8 cellular contexts compared by ENCODE assay signal in genomic region chr10:54800677-54801480, GRCh38. TPM values are rescaled to one million over a fixed set of nuclear protein-coding genes. Genes with fewer than 3 reads are reported as not detected.
DNase-seq lines count a peak whose midpoint lies in the region; ATAC-seq, FAIRE-seq and TF ChIP-seq lines count a peak whose summit lies in the region.

PCDH15 (minus strand) TSS chr10:54801231; CDS start chr10:54664262, 136,969 bp downstream.

- no peak for TF ChIP-seq POLR2A in erythroblast (IDR thresholded peaks at IDR 0.05; ENCODE audit: low read length)

- 2 to 4% methylated on average over 11 of the region's 11 CpGs for WGBS in GM23248 (ENCODE audit: low coverage in 1 of 2, low lambda C conversion rate in 2 of 2, missing lambda C conversion rate in 2 of 2), 2 experiments
- WGBS in pancreas, 2 donors, result 10% methylated on average over 11 of the region's 11 CpGs

- DNase-seq in GM23248 (peak; percentile 18), NCI-H69 (lab: John Stamatoyannopoulos, UW) (peak; percentile 94), erythroblast (lab: John Stamatoyannopoulos, UW) (peak; percentile 1), pancreas (peak in 2 of 6 donors; percentile 4 to 14), NCI-H2029 treated with DMSO at 0.1 percent for 48 hours (lab: John Stamatoyannopoulos, UW) (no peak)
- no peak for DNase-seq in effector CD4-positive, alpha-beta T cell

- no peak for FAIRE-seq in pancreas (lab: Jason Lieb, UNC)

- no peaks in the 10 kb centered on the region for H4K20me1 ChIP-seq in GM23248 (ENCODE audit: insufficient read depth)

- H3K9me3 ChIP-seq in GM23248 (ENCODE audit: low read depth), result no peaks in the 10 kb centered on the region
- no peaks in the 10 kb centered on the region for H3K9me3 ChIP-seq in pancreas

- no peak within 1 kb of the TSS for H2AFZ ChIP-seq in GM23248

- H3K79me2 ChIP-seq in GM23248 (ENCODE audit: insufficient read depth), result no peaks in the 10 kb centered on the region

- H3K27me3 ChIP-seq in GM23248 (replicated peaks; ENCODE audit: insufficient read depth) (no peaks in the 10 kb centered on the region), pancreas (no peaks in the 10 kb centered on the region)

- in situ Hi-C loops in GM23248 (cut with MboI), result no loop called here

- H3K4me3 ChIP-seq in GM23248 (no peak within 1 kb of the TSS), pancreas (no peak within 1 kb of the TSS)

- H3K36me3 ChIP-seq in GM23248 (ENCODE audit: low read depth) (no peaks in the 10 kb centered on the region), pancreas (no peaks in the 10 kb centered on the region)

- intact Hi-C loops in pancreas (cut with DNase I), result no loop called here

- no peaks in the 10 kb centered on the region for H3K9me2 ChIP-seq in GM23248 (ENCODE audit: insufficient read depth)

- H3F3A ChIP-seq in GM23248 (ENCODE audit: insufficient read depth), result no peaks in the 10 kb centered on the region

- ATAC-seq in pancreas (peak; percentile 38 to 81 (median 78)), HG02852 (IDR thresholded peaks at IDR 0.05; ENCODE audit: unreplicated experiment) (no peak), HG03159 (IDR thresholded peaks at IDR 0.05; ENCODE audit: unreplicated experiment) (no peak)

- peak in 1 of 4 donors; percentile 19 for TF ChIP-seq CTCF in pancreas (IDR thresholded peaks at IDR 0.05)

- no peak within 1 kb of the TSS for H3K9ac ChIP-seq in GM23248

- H3K27ac ChIP-seq in GM23248 (no peak within 1 kb of the TSS), pancreas (no peak within 1 kb of the TSS)

- no peak within 1 kb of the TSS for H3K4me2 ChIP-seq in GM23248 (ENCODE audit: unreplicated experiment)

- 0 out of 2 replicates have a peak, but pooled peaks cover 5% of the 10 kb centered on the region for H3K4me1 ChIP-seq in GM23248 (ENCODE audit: insufficient read depth)
- H3K4me1 ChIP-seq in pancreas, result no peaks in the 10 kb centered on the region

RNA-seq across cellular contexts. Expression of gene PCDH15, which starts in this region (rescaled TPM):
- total RNA-seq in GM23248 (2014; rRNA removed; shearing (Covaris generic)), result not detected in 2 replicates
- polyA plus RNA-seq in GM23248 (2016; fragmentation: Nextera tagmentation; extraction: Ambion mirVana) (not detected in 2 replicates), pancreas (under 1 TPM in 1 of 2 donors, not detected in 1; 0.31 TPM)
- total RNA-seq in pancreas, result not detected

Comparison
In these comparisons a context has a peak if more than half of its experiments do, and no peak if none do; other contexts are left out.
1. Peak in DNase-seq in GM23248; RNA of the gene not detected or under 1 TPM.
2. Peak in ATAC-seq in pancreas; RNA of the gene not detected or under 1 TPM.
3. DNase-seq: peak in NCI-H69 (single experiment) and erythroblast (2 of 2); none in effector CD4-positive, alpha-beta T cell (single experiment) and NCI-H2029 treated with DMSO at 0.1 percent for 48 hours (single experiment).